Comparison of ENCODE assay signal across 35 cellular contexts in the genomic region with DNA sequence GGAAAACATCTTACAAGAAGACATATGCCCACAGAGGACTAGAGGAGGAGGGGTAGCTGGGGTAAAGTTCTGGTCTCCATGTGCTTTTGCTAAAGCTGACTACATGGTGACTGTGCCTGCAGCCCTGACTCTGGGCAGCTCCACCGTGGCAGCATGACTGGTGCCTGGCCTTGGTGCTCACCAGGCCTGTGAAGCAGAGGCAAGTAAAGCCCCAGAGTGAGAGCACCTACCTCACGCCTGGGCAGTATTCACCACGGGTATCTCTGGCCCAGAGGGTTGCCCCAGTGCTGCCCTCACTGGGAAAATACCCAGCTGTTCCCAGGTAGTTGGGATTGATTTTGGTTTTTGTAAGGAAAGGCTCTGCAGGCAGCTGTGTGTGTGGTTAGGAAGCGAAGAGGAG.
DNase-seq lines count a peak whose midpoint lies in the region; ATAC-seq and TF ChIP-seq lines count a peak whose summit lies in the region.
"Had no signal": no experiment of that assay in that cellular context is flagged by ENCODE, and none has a peak within 500 bp of the region (broad histone marks: within the 10 kb centered on the region; RNA-seq: fewer than 3 reads in every experiment).

No MANE protein-coding gene starts in this region.

- TF ChIP-seq POLR2A in adrenal gland (IDR thresholded peaks at IDR 0.05) = no peak

- no peaks in the 10 kb centered on the region for H3K9me3 Mint-ChIP-seq in stimulated activated memory B cell treated with anti-CD40 and anti-IgM and Interleukin-4, amounts not matched to agents 10 μg/mL and 1 μg/mL and 100 μg/mL, for 72 hours
- H3K9me3 Mint-ChIP-seq: activated B cell treated with CpG ODN at 0.5 μM for 24 hours; activated CD4-positive, alpha-beta T cell treated with anti-CD3 and anti-CD28 coated beads, Interleukin-2, amount 10 ng/mL, durations not matched to agents 7 days and 5 days; activated T-cell treated with anti-CD3 and anti-CD28 coated beads, Interleukin-2, amount 50 U/mL, for 24 hours; CD4-positive, alpha-beta memory T cell; effector memory CD8-positive, alpha-beta T cell; natural killer cell; T-cell had no signal

- no peak overlapping the region for H3K4me3 ChIP-seq in right atrium auricular region
- H3K4me3 ChIP-seq in adrenal gland = no peak overlapping the region
- no peak overlapping the region for H3K4me3 ChIP-seq in lower lobe of right lung
- no peak overlapping the region for H3K4me3 ChIP-seq in upper lobe of right lung
- H3K4me3 ChIP-seq: A549, HAP-1, heart right ventricle, mucosa of descending colon, ovary, suprapubic skin, upper lobe of left lung had no signal

- peaks cover 16% of the 10 kb centered on the region for H3K27me3 Mint-ChIP-seq in stimulated activated memory B cell treated with anti-CD40 and anti-IgM and Interleukin-4, amounts not matched to agents 10 μg/mL and 1 μg/mL and 100 μg/mL, for 72 hours
- H3K27me3 Mint-ChIP-seq: activated B cell treated with CpG ODN at 0.5 μM for 24 hours; activated CD4-positive, alpha-beta T cell treated with anti-CD3 and anti-CD28 coated beads, Interleukin-2, amount 10 ng/mL, durations not matched to agents 7 days and 5 days; activated T-cell treated with anti-CD3 and anti-CD28 coated beads, Interleukin-2, amount 50 U/mL, for 24 hours had no signal

- peaks cover 0 to 11% of the 10 kb centered on the region in 2 donors for H3K4me1 ChIP-seq in right atrium auricular region
- no peaks in the 10 kb centered on the region for H3K4me1 ChIP-seq in adrenal gland (replicated peaks in 1 of 2)
- H3K4me1 ChIP-seq in lower lobe of right lung = no peaks in the 10 kb centered on the region
- no peaks in the 10 kb centered on the region for H3K4me1 ChIP-seq in upper lobe of right lung
- H3K4me1 ChIP-seq: HAP-1, suprapubic skin had no signal

- H3K9me3 ChIP-seq in right atrium auricular region (no peaks in the 10 kb centered on the region), adrenal gland (replicated peaks in 1 of 3) (no peaks in the 10 kb centered on the region), lower lobe of right lung (no peaks in the 10 kb centered on the region), upper lobe of right lung (no peaks in the 10 kb centered on the region)
- H3K9me3 ChIP-seq: A549, HAP-1, heart right ventricle, mucosa of descending colon, ovary, suprapubic skin, upper lobe of left lung had no signal

- H3K4me1 Mint-ChIP-seq in stimulated activated memory B cell treated with anti-CD40 and anti-IgM and Interleukin-4, amounts not matched to agents 10 μg/mL and 1 μg/mL and 100 μg/mL, for 72 hours = peaks cover under 1% of the 10 kb centered on the region
- H3K4me1 Mint-ChIP-seq: activated B cell treated with CpG ODN at 0.5 μM for 24 hours; activated CD4-positive, alpha-beta T cell treated with anti-CD3 and anti-CD28 coated beads, Interleukin-2, amount 10 ng/mL, durations not matched to agents 7 days and 5 days; B cell; CD4-positive, alpha-beta memory T cell; natural killer cell; T-cell had no signal

- H3K27ac Mint-ChIP-seq in stimulated activated memory B cell treated with anti-CD40 and anti-IgM and Interleukin-4, amounts not matched to agents 10 μg/mL and 1 μg/mL and 100 μg/mL, for 72 hours = no peak overlapping the region
- H3K27ac Mint-ChIP-seq: activated B cell treated with CpG ODN at 0.5 μM for 24 hours; activated CD4-positive, alpha-beta T cell treated with anti-CD3 and anti-CD28 coated beads, Interleukin-2, amount 10 ng/mL, durations not matched to agents 7 days and 5 days; activated T-cell treated with anti-CD3 and anti-CD28 coated beads, Interleukin-2, amount 50 U/mL, for 24 hours; B cell; CD4-positive, alpha-beta memory T cell; effector memory CD8-positive, alpha-beta T cell; natural killer cell; T-cell had no signal

- no peaks in the 10 kb centered on the region for H3K36me3 Mint-ChIP-seq in stimulated activated memory B cell treated with anti-CD40 and anti-IgM and Interleukin-4, amounts not matched to agents 10 μg/mL and 1 μg/mL and 100 μg/mL, for 72 hours
- H3K36me3 Mint-ChIP-seq: CD4-positive, alpha-beta memory T cell; natural killer cell; T-cell had no signal

- H3K27ac ChIP-seq in right atrium auricular region = peak overlapping the region in 1 of 2 donors; percentile 60
- no peak overlapping the region for H3K27ac ChIP-seq in adrenal gland
- H3K27ac ChIP-seq in lower lobe of right lung = no peak overlapping the region
- no peak overlapping the region for H3K27ac ChIP-seq in upper lobe of right lung
- H3K27ac ChIP-seq: A549, ovary, suprapubic skin, upper lobe of left lung had no signal

- DNase-seq in left ventricle myocardium superior = peak; percentile 18
- DNase-seq in right atrium auricular region (ENCODE audit: low spot score) = no peak
- DNase-seq in adrenal gland = peak; percentile 64 to 86 (median 77)
- DNase-seq in lower lobe of right lung = peak; percentile 23
- DNase-seq in left colon = no peak
- DNase-seq in NCI-H2196 treated with DMSO at 0.1 percent for 48 hours (lab: John Stamatoyannopoulos, UW; ENCODE audit: unreplicated experiment) = no peak
- DNase-seq in upper lobe of right lung = no peak
- DNase-seq: activated B cell treated with CpG ODN at 0.5 μM for 24 hours; activated CD4-positive, alpha-beta T cell treated with anti-CD3 and anti-CD28 coated beads, Interleukin-2, amount 10 ng/mL, durations not matched to agents 7 days and 5 days; activated gamma-delta T cell; activated T-cell treated with anti-CD3 and anti-CD28 coated beads, Interleukin-2, amount 50 U/mL, for 24 hours; CD4-positive, alpha-beta memory T cell; central memory CD4-positive, alpha-beta T cell; effector memory CD8-positive, alpha-beta T cell; EL; erythroblast; foreskin melanocyte; heart right ventricle; Kasumi-1; MV-4-11; natural killer cell; NCI-H2107; NCI-H82; ovary; RPMI8226; small intestine; stimulated activated naive CD4-positive, alpha-beta T cell treated with Interleukin-2 at 50 U/mL for 16 hours; T-cell; upper lobe of left lung had no signal

- no peak for TF ChIP-seq CTCF in right atrium auricular region (IDR thresholded peaks at IDR 0.05)
- no peak for TF ChIP-seq CTCF in adrenal gland (IDR thresholded peaks at IDR 0.05)
- TF ChIP-seq CTCF in lower lobe of right lung (IDR thresholded peaks at IDR 0.05) = no peak
- no peak for TF ChIP-seq CTCF in upper lobe of right lung (IDR thresholded peaks at IDR 0.05)

- ATAC-seq in left ventricle myocardium superior (peak; percentile 9), lower lobe of right lung (no peak), left colon (no peak), upper lobe of right lung (no peak)
- ATAC-seq in stimulated activated memory B cell treated with anti-CD40 and anti-IgM and Interleukin-4, amounts not matched to agents 10 μg/mL and 1 μg/mL and 100 μg/mL, for 72 hours = no peak
- ATAC-seq: A549; effector memory CD8-positive, alpha-beta T cell; mucosa of descending colon; natural killer cell; T-cell had no signal

- H3K27me3 ChIP-seq in right atrium auricular region (no peaks in the 10 kb centered on the region), adrenal gland (no peaks in the 10 kb centered on the region), lower lobe of right lung (ENCODE audit: low read depth) (no peaks in the 10 kb centered on the region), upper lobe of right lung (no peaks in the 10 kb centered on the region)
- H3K27me3 ChIP-seq: heart right ventricle, ovary, upper lobe of left lung had no signal

- intact Hi-C loops in left ventricle myocardium superior (cut with micrococcal nuclease) = no loop called here
- intact Hi-C loops in adrenal gland (cut with DNase I) = no loop called here
- intact Hi-C loops in lower lobe of right lung (cut with DNase I) = no loop called here
- intact Hi-C loops in left colon (cut with DNase I, micrococcal nuclease) = no loop called here
- intact Hi-C loops in upper lobe of right lung (cut with DNase I) = no loop called here

- no peak overlapping the region for H3K4me3 Mint-ChIP-seq in stimulated activated memory B cell treated with anti-CD40 and anti-IgM and Interleukin-4, amounts not matched to agents 10 μg/mL and 1 μg/mL and 100 μg/mL, for 72 hours
- H3K4me3 Mint-ChIP-seq: activated B cell treated with CpG ODN at 0.5 μM for 24 hours; activated CD4-positive, alpha-beta T cell treated with anti-CD3 and anti-CD28 coated beads, Interleukin-2, amount 10 ng/mL, durations not matched to agents 7 days and 5 days; activated T-cell treated with anti-CD3 and anti-CD28 coated beads, Interleukin-2, amount 50 U/mL, for 24 hours; B cell; CD4-positive, alpha-beta memory T cell; effector memory CD8-positive, alpha-beta T cell; natural killer cell; T-cell had no signal

- H3K36me3 ChIP-seq in right atrium auricular region (no peaks in the 10 kb centered on the region), adrenal gland (replicated peaks in 1 of 2) (no peaks in the 10 kb centered on the region), lower lobe of right lung (no peaks in the 10 kb centered on the region), upper lobe of right lung (no peaks in the 10 kb centered on the region)
- H3K36me3 ChIP-seq: HAP-1, heart right ventricle, ovary, suprapubic skin, upper lobe of left lung had no signal

- WGBS in adrenal gland, 4 donors = 60 to 79% (median 71%) methylated on average over 3 to 4 of the region's 4 CpGs

Comparison
In these comparisons a context has a peak if more than half of its experiments do, and no peak if none do; other contexts are left out.
1. DNase-seq: peak in left ventricle myocardium superior (single experiment), adrenal gland (7 of 7) and lower lobe of right lung (single experiment); none in right atrium auricular region (single experiment), left colon (0 of 2), NCI-H2196 treated with DMSO at 0.1 percent for 48 hours (single experiment) and upper lobe of right lung (single experiment).